Comparison of ENCODE assay signal across 8 cellular contexts in genomic region chr2:68185541-68186164, GRCh38. TPM values are rescaled to one million over a fixed set of nuclear protein-coding genes. Genes with fewer than 3 reads are reported as not detected.
DNase-seq lines count a peak whose midpoint lies in the region; ATAC-seq and TF ChIP-seq lines count a peak whose summit lies in the region.

No MANE protein-coding gene starts in this region.

- no peak overlapping the region for H3K27ac ChIP-seq in AG04450 (ENCODE audit: low read depth, low read length)

- DNase-seq in AG04450 (ENCODE audit: low read depth, low spot score) (no peak), NCI-H748 (lab: John Stamatoyannopoulos, UW; ENCODE audit: unreplicated experiment) (peak; percentile 53), activated T-cell treated with anti-CD3 and anti-CD28 coated beads for 4 hours (peak; percentile 42), fibroblast of villous mesenchyme (ENCODE audit: low read depth) (peak; percentile 33), NCI-H2196 treated with DMSO at 0.1 percent for 48 hours (lab: John Stamatoyannopoulos, UW; ENCODE audit: unreplicated experiment) (no peak)
- peak; percentile 10 to 46 for DNase-seq in stimulated activated CD4-positive, alpha-beta T cell treated with anti-CD3 and anti-CD28 coated beads, Interleukin-15, amount 100 ng/mL, for 1 hour (ENCODE audit: low read depth in 1 of 2, low spot score in 1 of 2)

- peak; percentile 48 for ATAC-seq in GM18499 (IDR thresholded peaks at IDR 0.05; ENCODE audit: insufficient read depth, unreplicated experiment)
- ATAC-seq in HG03039 (IDR thresholded peaks at IDR 0.05; ENCODE audit: unreplicated experiment) = no peak

- POLR2A ChIA-PET in AG04450 (lab: Yijun Ruan, JAX) = no interaction called here

- H3K4me3 ChIP-seq in AG04450 (ENCODE audit: low read depth, low read length) = no peak overlapping the region
- no peak overlapping the region for H3K4me3 ChIP-seq in fibroblast of villous mesenchyme (ENCODE audit: low read depth, low read length)

- H3K9me3 ChIP-seq in AG04450 (ENCODE audit: control insufficient read depth, insufficient read depth, low read length) = no peaks in the 10 kb centered on the region

- CTCF ChIA-PET in AG04450 (lab: Charles Lee) = interaction anchor here (0.6 to 2.8 kb wide), 7 partner anchors 10 to 172 kb away, joined by 3 to 25 read pairs (median 4); no protein-coding TSS in a partner anchor

- no peaks in the 10 kb centered on the region for H3K27me3 ChIP-seq in AG04450 (ENCODE audit: control insufficient read depth, insufficient read depth, low read length)

- TF ChIP-seq CTCF in AG04450 (IDR thresholded peaks at IDR 0.05; ENCODE audit: low read depth, low read length) = peak; percentile 68
- TF ChIP-seq CTCF in fibroblast of villous mesenchyme (IDR thresholded peaks at IDR 0.05; ENCODE audit: insufficient read depth, low read depth, low read length) = peak; percentile 69

RNA-seq across cellular contexts. Expression of gene PNO1, which starts 28.0 kb away (rescaled TPM):
- 11.9 and 14.2 TPM in 2 replicates for polyA plus RNA-seq in AG04450 (2011; rRNA removed)
- polyA minus RNA-seq in AG04450 (2011; rRNA and poly(A)+ RNA removed) = 2.4 and 3.5 TPM in 2 replicates
- total RNA-seq in fibroblast of villous mesenchyme = 13.4 and 13.5 TPM in 2 replicates

Comparison
In these comparisons a context has a peak if more than half of its experiments do, and no peak if none do; other contexts are left out.
1. DNase-seq: peak in NCI-H748 (single experiment), activated T-cell treated with anti-CD3 and anti-CD28 coated beads for 4 hours (single experiment), fibroblast of villous mesenchyme (single experiment) and stimulated activated CD4-positive, alpha-beta T cell treated with anti-CD3 and anti-CD28 coated beads, Interleukin-15, amount 100 ng/mL, for 1 hour (2 of 2); none in AG04450 (single experiment) and NCI-H2196 treated with DMSO at 0.1 percent for 48 hours (single experiment).